15 cellular contexts compared by ENCODE assay signal in the genomic region with DNA sequence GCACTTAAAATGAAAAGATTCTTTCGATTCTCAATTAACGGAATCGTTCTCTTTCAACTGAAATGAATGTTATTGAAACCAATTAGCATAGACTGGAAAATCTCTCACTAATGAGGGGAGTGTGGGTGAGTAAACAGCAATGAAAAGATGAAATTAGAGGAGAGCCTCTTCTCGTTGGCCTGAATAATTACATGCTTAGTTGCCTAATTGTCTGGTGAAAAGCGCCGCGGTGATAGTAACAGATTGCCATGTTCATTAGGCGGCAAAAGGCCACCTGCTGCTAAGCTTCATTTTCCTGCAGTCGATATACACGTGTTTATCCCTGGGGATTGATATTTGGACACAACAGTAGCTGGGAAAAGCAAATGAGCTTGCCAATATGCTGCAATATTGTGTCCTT.
A peak's percentile ranks its signal among the peaks of the same experiment; 100 is the strongest.
DNase-seq lines count a peak whose midpoint lies in the region; ATAC-seq lines count a peak whose summit lies in the region.
"Had no signal": no experiment of that assay in that cellular context is flagged by ENCODE, and none has a peak within 500 bp of the region (broad histone marks: within the 10 kb centered on the region; RNA-seq: fewer than 3 reads in every experiment).

No MANE protein-coding gene starts in this region.

- no peak overlapping the region for H2BK5ac ChIP-seq in mesendoderm (ENCODE audit: low read length)

- no peak overlapping the region for H3K4me2 ChIP-seq in mesendoderm (ENCODE audit: low read length)
- H3K4me2 ChIP-seq: BLaER1 had no signal

- H3K18ac ChIP-seq in mesendoderm (ENCODE audit: low read length): no peak overlapping the region

- H2BK15ac ChIP-seq in mesendoderm (replicated peaks; ENCODE audit: low read depth): no peak overlapping the region

- no peak overlapping the region for H2BK120ac ChIP-seq in mesendoderm (ENCODE audit: low read depth, low read length)

- no peak overlapping the region for H2AK5ac ChIP-seq in mesendoderm (ENCODE audit: low read length)

- no peak overlapping the region for H3K27ac Mint-ChIP-seq in activated naive CD4-positive, alpha-beta T cell treated with anti-CD3 and anti-CD28 coated beads, Interleukin-2, amount 50 U/mL, for 72 hours
- H3K27ac Mint-ChIP-seq: IgD-negative memory B cell; T-helper 2 cell treated with Interferon-gamma antibody and Interleukin-4, amounts not matched to agents 5 μg/mL and 100 μg/mL, for 36 hours had no signal

- no peaks in the 10 kb centered on the region for H3K79me1 ChIP-seq in mesendoderm (ENCODE audit: low read length)

- H3K36me3 Mint-ChIP-seq in activated naive CD4-positive, alpha-beta T cell treated with anti-CD3 and anti-CD28 coated beads, Interleukin-2, amount 50 U/mL, for 72 hours: no peaks in the 10 kb centered on the region
- H3K36me3 Mint-ChIP-seq: IgD-negative memory B cell had no signal

- no peak overlapping the region for H4K5ac ChIP-seq in mesendoderm (ENCODE audit: low read length)

- no peak overlapping the region for H3K56ac ChIP-seq in mesendoderm (ENCODE audit: low read length)

- no peaks in the 10 kb centered on the region for H3K4me1 ChIP-seq in mesendoderm (ENCODE audit: control insufficient read depth, low read depth, low read length)
- H3K4me1 ChIP-seq: BLaER1, heart left ventricle, prostate gland had no signal

- no peaks in the 10 kb centered on the region for H3K36me3 ChIP-seq in mesendoderm (ENCODE audit: control insufficient read depth, insufficient read depth, low read length)
- H3K36me3 ChIP-seq: BLaER1, heart left ventricle, prostate gland, thoracic aorta had no signal

- H3K9me3 Mint-ChIP-seq in activated naive CD4-positive, alpha-beta T cell treated with anti-CD3 and anti-CD28 coated beads, Interleukin-2, amount 50 U/mL, for 72 hours: peaks cover 0 to 6% of the 10 kb centered on the region in 2 donors
- H3K9me3 Mint-ChIP-seq: nephron; T-helper 2 cell treated with Interferon-gamma antibody and Interleukin-4, amounts not matched to agents 5 μg/mL and 100 μg/mL, for 36 hours had no signal

- no peak for ATAC-seq in activated naive CD4-positive, alpha-beta T cell treated with anti-CD3 and anti-CD28 coated beads, Interleukin-2, amount 50 U/mL, for 72 hours
- ATAC-seq: heart left ventricle had no signal

- no peaks in the 10 kb centered on the region for H3K27me3 ChIP-seq in mesendoderm (ENCODE audit: insufficient read depth, low read length, poor library complexity)
- H3K27me3 ChIP-seq: BLaER1, heart left ventricle had no signal

- no peak overlapping the region for H3K4ac ChIP-seq in mesendoderm (ENCODE audit: low read depth, low read length)

- H3K79me2 ChIP-seq in mesendoderm (ENCODE audit: control insufficient read depth, insufficient read depth, low read length): no peaks in the 10 kb centered on the region

- H3K4me3 ChIP-seq in mesendoderm (ENCODE audit: low read length): no peak overlapping the region
- H3K4me3 ChIP-seq: BLaER1, heart left ventricle, prostate gland, thoracic aorta had no signal

- no peak overlapping the region for H3K23ac ChIP-seq in mesendoderm (ENCODE audit: low read length)

- H3K9ac ChIP-seq in mesendoderm (ENCODE audit: low read length): no peak overlapping the region
- H3K9ac ChIP-seq: BLaER1 had no signal

- no CpG with 5 or more reads among the region's 10 CpGs for WGBS in mesendoderm (ENCODE audit: extremely low coverage, insufficient coverage, low lambda C conversion rate)

- H3K27ac ChIP-seq in mesendoderm (ENCODE audit: low read depth, low read length): no peak overlapping the region
- H3K27ac ChIP-seq: BLaER1, heart left ventricle, prostate gland, thoracic aorta had no signal

- peak; percentile 100 for DNase-seq in NCI-H1105 treated with DMSO at 0.1 percent for 48 hours (lab: John Stamatoyannopoulos, UW)
- DNase-seq in NCI-H2107 treated with DMSO at 0.1 percent for 48 hours (lab: John Stamatoyannopoulos, UW; ENCODE audit: unreplicated experiment): peak; percentile 83
- DNase-seq in NCI-H82 (lab: John Stamatoyannopoulos, UW): peak; percentile 97
- DNase-seq in dermis blood vessel endothelial cell: no peak
- no peak for DNase-seq in mesendoderm
- DNase-seq in activated naive CD4-positive, alpha-beta T cell treated with anti-CD3 and anti-CD28 coated beads, Interleukin-2, amount 50 U/mL, for 72 hours (ENCODE audit: low spot score in 2 of 2): no peak
- DNase-seq in SW480 (ENCODE audit: low spot score): no peak
- DNase-seq: heart left ventricle, SIG-M5 had no signal

- no peak overlapping the region for H4K8ac ChIP-seq in mesendoderm (ENCODE audit: low read depth, low read length)

Comparison
In these comparisons a context has a peak if more than half of its experiments do, and no peak if none do; other contexts are left out.
1. DNase-seq: peak in NCI-H1105 treated with DMSO at 0.1 percent for 48 hours (single experiment), NCI-H2107 treated with DMSO at 0.1 percent for 48 hours (single experiment) and NCI-H82 (single experiment); none in dermis blood vessel endothelial cell (single experiment), mesendoderm (single experiment), activated naive CD4-positive, alpha-beta T cell treated with anti-CD3 and anti-CD28 coated beads, Interleukin-2, amount 50 U/mL, for 72 hours (0 of 2) and SW480 (single experiment).